Comparison of ENCODE assay signal across 24 cellular contexts in genomic region chr13:93700115-93700514, GRCh38.
DNase-seq lines count a peak whose midpoint lies in the region; ATAC-seq, FAIRE-seq and TF ChIP-seq lines count a peak whose summit lies in the region.
"Had no signal": no experiment of that assay in that cellular context is flagged by ENCODE, and none has a peak within 500 bp of the region (broad histone marks: within the 10 kb centered on the region; RNA-seq: fewer than 3 reads in every experiment).

No MANE protein-coding gene starts in this region.

- H3K4me1 ChIP-seq in astrocyte (ENCODE audit: insufficient read depth, low read length): no peaks in the 10 kb centered on the region
- H3K4me1 ChIP-seq in Caco-2: no peaks in the 10 kb centered on the region
- H3K4me1 ChIP-seq: colonic mucosa, heart left ventricle, upper lobe of right lung had no signal

- POLR2A ChIA-PET in Caco-2 (lab: Charles Lee): no interaction called here

- no peak overlapping the region for H3K4me3 ChIP-seq in astrocyte (ENCODE audit: insufficient read depth, low read depth, low read length)
- H3K4me3 ChIP-seq in foreskin fibroblast (ENCODE audit: low read depth in 1 of 2, low read length in 2 of 2): no peak overlapping the region
- H3K4me3 ChIP-seq in Caco-2 (ENCODE audit: low read depth, low read length): no peak overlapping the region
- H3K4me3 ChIP-seq: colonic mucosa, heart left ventricle, upper lobe of right lung had no signal

- H4K20me1 ChIP-seq in astrocyte (ENCODE audit: insufficient read depth, low read length): peaks cover 3% of the 10 kb centered on the region

- no peak overlapping the region for H3K9ac ChIP-seq in astrocyte (ENCODE audit: low read length)

- no peak overlapping the region for H3K4me2 ChIP-seq in astrocyte (ENCODE audit: low read length)

- intact Hi-C loops in Caco-2 (cut with micrococcal nuclease; ENCODE audit: unreplicated experiment): no loop called here

- no peaks in the 10 kb centered on the region for H3K27me3 Mint-ChIP-seq in astrocyte (ENCODE audit: low read depth, unreplicated experiment)
- no peaks in the 10 kb centered on the region for H3K27me3 Mint-ChIP-seq in T-helper 17 cell
- no peaks in the 10 kb centered on the region for H3K27me3 Mint-ChIP-seq in activated CD8-positive, alpha-beta memory T cell treated with anti-CD3 and anti-CD28 coated beads, Interleukin-2, amount 10 ng/mL, durations not matched to agents 7 days and 5 days
- H3K27me3 Mint-ChIP-seq in Caco-2 (ENCODE audit: insufficient read depth, unreplicated experiment): no peaks in the 10 kb centered on the region
- H3K27me3 Mint-ChIP-seq: activated CD4-positive, alpha-beta T cell treated with anti-CD3 and anti-CD28 coated beads, Interleukin-2, amount 10 ng/mL, durations not matched to agents 24 days and 14 days; brain had no signal

- H3K36me3 ChIP-seq in astrocyte (ENCODE audit: insufficient read depth, low read length) (no peaks in the 10 kb centered on the region), Caco-2 (ENCODE audit: control insufficient read depth, insufficient read depth, low read length) (no peaks in the 10 kb centered on the region)
- H3K36me3 ChIP-seq: colonic mucosa, heart left ventricle, upper lobe of right lung had no signal

- H3K27ac ChIP-seq in astrocyte (ENCODE audit: low read depth, low read length): no peak overlapping the region
- H3K27ac ChIP-seq: colonic mucosa, heart left ventricle, upper lobe of right lung had no signal

- no TSS peak for BruUV-seq in Caco-2 (replicated peaks; lab: Mats Ljungman, UMichigan)

- no peaks in the 10 kb centered on the region for H3K27me3 ChIP-seq in astrocyte (ENCODE audit: insufficient read depth, low read length)
- H3K27me3 ChIP-seq in Caco-2 (replicated peaks; ENCODE audit: control insufficient read depth, insufficient read depth, low read length): no peaks in the 10 kb centered on the region
- H3K27me3 ChIP-seq: colonic mucosa, heart left ventricle, upper lobe of right lung had no signal

- peaks cover 11% of the 10 kb centered on the region for H3K36me3 Mint-ChIP-seq in astrocyte (ENCODE audit: low read depth, unreplicated experiment)
- H3K36me3 Mint-ChIP-seq in T-helper 17 cell (ENCODE audit: low read depth): no peaks in the 10 kb centered on the region
- no peaks in the 10 kb centered on the region for H3K36me3 Mint-ChIP-seq in activated CD8-positive, alpha-beta memory T cell treated with anti-CD3 and anti-CD28 coated beads, Interleukin-2, amount 10 ng/mL, durations not matched to agents 7 days and 5 days
- no peaks in the 10 kb centered on the region for H3K36me3 Mint-ChIP-seq in Caco-2 (ENCODE audit: insufficient read depth, unreplicated experiment)
- H3K36me3 Mint-ChIP-seq: activated naive CD8-positive, alpha-beta T cell treated with anti-CD3 and anti-CD28 coated beads for 36 hours had no signal

- DNase-seq in SHP77 treated with DMSO at 0.1 percent for 48 hours (lab: John Stamatoyannopoulos, UW) (peak; percentile 16), SHP77 (lab: John Stamatoyannopoulos, UW) (no peak), astrocyte (ENCODE audit: low read depth) (peak; percentile 70), foreskin fibroblast (peak; percentile 41 to 71), T-helper 17 cell (no peak), Caco-2 (no peak)
- DNase-seq in activated CD8-positive, alpha-beta memory T cell treated with anti-CD3 and anti-CD28 coated beads, Interleukin-2, amount 10 ng/mL, durations not matched to agents 7 days and 5 days: no peak
- DNase-seq: activated CD4-positive, alpha-beta T cell treated with anti-CD3 and anti-CD28 coated beads, Interleukin-2, amount 10 ng/mL, durations not matched to agents 24 days and 14 days; activated naive CD8-positive, alpha-beta T cell treated with anti-CD3 and anti-CD28 coated beads for 36 hours; colonic mucosa; COR-L47; endodermal cell; heart left ventricle; left ventricle myocardium superior; MM.1S; NCI-H1417 treated with DMSO at 0.1 percent for 48 hours; PC-3; posterior cingulate gyrus; upper lobe of right lung had no signal

- ATAC-seq in T-helper 17 cell: no peak
- no peak for ATAC-seq in activated CD8-positive, alpha-beta memory T cell treated with anti-CD3 and anti-CD28 coated beads, Interleukin-2, amount 10 ng/mL, durations not matched to agents 7 days and 5 days
- no peak for ATAC-seq in HG02973 (IDR thresholded peaks at IDR 0.05; ENCODE audit: unreplicated experiment)
- ATAC-seq: heart left ventricle, left ventricle myocardium superior, PC-3, sciatic nerve, upper lobe of right lung had no signal

- H3K27ac Mint-ChIP-seq in astrocyte (ENCODE audit: unreplicated experiment): no peak overlapping the region
- H3K27ac Mint-ChIP-seq in T-helper 17 cell: no peak overlapping the region
- no peak overlapping the region for H3K27ac Mint-ChIP-seq in activated CD8-positive, alpha-beta memory T cell treated with anti-CD3 and anti-CD28 coated beads, Interleukin-2, amount 10 ng/mL, durations not matched to agents 7 days and 5 days
- no peak overlapping the region for H3K27ac Mint-ChIP-seq in Caco-2 (ENCODE audit: unreplicated experiment)
- H3K27ac Mint-ChIP-seq: activated CD4-positive, alpha-beta T cell treated with anti-CD3 and anti-CD28 coated beads, Interleukin-2, amount 10 ng/mL, durations not matched to agents 24 days and 14 days; activated naive CD8-positive, alpha-beta T cell treated with anti-CD3 and anti-CD28 coated beads for 36 hours; brain; endodermal cell; nephron; T-helper 1 cell treated with Interleukin-12 subunit alpha and Interleukin-12 subunit beta and Interleukin-4 antibody, amounts not matched to agents 30 μg/mL and 1 μg/mL, for 36 hours had no signal

- H3K4me1 Mint-ChIP-seq in astrocyte (ENCODE audit: low read depth, unreplicated experiment) (peaks cover 14% of the 10 kb centered on the region), T-helper 17 cell (no peaks in the 10 kb centered on the region), Caco-2 (ENCODE audit: low read depth, unreplicated experiment) (no peaks in the 10 kb centered on the region)
- H3K4me1 Mint-ChIP-seq in activated CD8-positive, alpha-beta memory T cell treated with anti-CD3 and anti-CD28 coated beads, Interleukin-2, amount 10 ng/mL, durations not matched to agents 7 days and 5 days: no peaks in the 10 kb centered on the region
- H3K4me1 Mint-ChIP-seq: activated CD4-positive, alpha-beta T cell treated with anti-CD3 and anti-CD28 coated beads, Interleukin-2, amount 10 ng/mL, durations not matched to agents 24 days and 14 days; activated naive CD8-positive, alpha-beta T cell treated with anti-CD3 and anti-CD28 coated beads for 36 hours; endodermal cell had no signal

- CTCF ChIA-PET in activated CD8-positive, alpha-beta memory T cell treated with anti-CD3 and anti-CD28 coated beads, Interleukin-2, amount 10 ng/mL, durations not matched to agents 7 days and 5 days (lab: Charles Lee): no interaction called here
- CTCF ChIA-PET in Caco-2 (lab: Charles Lee): no interaction called here

- H2AFZ ChIP-seq in astrocyte (ENCODE audit: low read depth, low read length): no peak overlapping the region

- H3K9me3 ChIP-seq in astrocyte (ENCODE audit: insufficient read depth, low read depth, low read length) (no peaks in the 10 kb centered on the region), T-helper 17 cell (ENCODE audit: control insufficient read depth, low read length, poor library complexity, severe bottlenecking) (no peaks in the 10 kb centered on the region), Caco-2 (no peaks in the 10 kb centered on the region)
- H3K9me3 ChIP-seq: colonic mucosa, upper lobe of right lung had no signal

- TF ChIP-seq CTCF in astrocyte (IDR thresholded peaks at IDR 0.05; ENCODE audit: insufficient read depth, low read depth, low read length) (no peak), foreskin fibroblast (IDR thresholded peaks at IDR 0.05; ENCODE audit: low read depth, low read length) (no peak), Caco-2 (IDR thresholded peaks at IDR 0.05; ENCODE audit: insufficient read depth in 1 of 2, low read depth in 1 of 2, low read length in 1 of 2, severe bottlenecking in 1 of 2, unreplicated experiment in 1 of 2) (no peak)

- H3K4me3 Mint-ChIP-seq in astrocyte (ENCODE audit: unreplicated experiment): no peak overlapping the region
- no peak overlapping the region for H3K4me3 Mint-ChIP-seq in T-helper 17 cell
- H3K4me3 Mint-ChIP-seq in activated CD8-positive, alpha-beta memory T cell treated with anti-CD3 and anti-CD28 coated beads, Interleukin-2, amount 10 ng/mL, durations not matched to agents 7 days and 5 days: no peak overlapping the region
- H3K4me3 Mint-ChIP-seq in Caco-2 (ENCODE audit: unreplicated experiment): no peak overlapping the region
- H3K4me3 Mint-ChIP-seq: activated CD4-positive, alpha-beta T cell treated with anti-CD3 and anti-CD28 coated beads, Interleukin-2, amount 10 ng/mL, durations not matched to agents 24 days and 14 days; activated naive CD8-positive, alpha-beta T cell treated with anti-CD3 and anti-CD28 coated beads for 36 hours; brain; endodermal cell; nephron; T-helper 1 cell treated with Interleukin-12 subunit alpha and Interleukin-12 subunit beta and Interleukin-4 antibody, amounts not matched to agents 30 μg/mL and 1 μg/mL, for 36 hours had no signal

- H3K79me2 ChIP-seq in astrocyte (ENCODE audit: insufficient read depth, low read length): no peaks in the 10 kb centered on the region

- FAIRE-seq in astrocyte (lab: Jason Lieb, UNC): no peak

- H3K9me3 Mint-ChIP-seq in astrocyte (ENCODE audit: unreplicated experiment): peaks cover 4% of the 10 kb centered on the region
- H3K9me3 Mint-ChIP-seq in activated CD8-positive, alpha-beta memory T cell treated with anti-CD3 and anti-CD28 coated beads, Interleukin-2, amount 10 ng/mL, durations not matched to agents 7 days and 5 days (ENCODE audit: low read depth): no peaks in the 10 kb centered on the region
- H3K9me3 Mint-ChIP-seq in Caco-2 (ENCODE audit: unreplicated experiment): no peaks in the 10 kb centered on the region
- H3K9me3 Mint-ChIP-seq: activated CD4-positive, alpha-beta T cell treated with anti-CD3 and anti-CD28 coated beads, Interleukin-2, amount 10 ng/mL, durations not matched to agents 24 days and 14 days; T-helper 1 cell treated with Interleukin-12 subunit alpha and Interleukin-12 subunit beta and Interleukin-4 antibody, amounts not matched to agents 30 μg/mL and 1 μg/mL, for 36 hours had no signal

Comparison
In these comparisons a context has a peak if more than half of its experiments do, and no peak if none do; other contexts are left out.
1. DNase-seq: peak in SHP77 treated with DMSO at 0.1 percent for 48 hours (single experiment), astrocyte (single experiment) and foreskin fibroblast (2 of 2); none in SHP77 (0 of 2), T-helper 17 cell (0 of 3), activated CD8-positive, alpha-beta memory T cell treated with anti-CD3 and anti-CD28 coated beads, Interleukin-2, amount 10 ng/mL, durations not matched to agents 7 days and 5 days (single experiment) and Caco-2 (0 of 2).